14 cellular contexts compared by ENCODE assay signal in the genomic region with DNA sequence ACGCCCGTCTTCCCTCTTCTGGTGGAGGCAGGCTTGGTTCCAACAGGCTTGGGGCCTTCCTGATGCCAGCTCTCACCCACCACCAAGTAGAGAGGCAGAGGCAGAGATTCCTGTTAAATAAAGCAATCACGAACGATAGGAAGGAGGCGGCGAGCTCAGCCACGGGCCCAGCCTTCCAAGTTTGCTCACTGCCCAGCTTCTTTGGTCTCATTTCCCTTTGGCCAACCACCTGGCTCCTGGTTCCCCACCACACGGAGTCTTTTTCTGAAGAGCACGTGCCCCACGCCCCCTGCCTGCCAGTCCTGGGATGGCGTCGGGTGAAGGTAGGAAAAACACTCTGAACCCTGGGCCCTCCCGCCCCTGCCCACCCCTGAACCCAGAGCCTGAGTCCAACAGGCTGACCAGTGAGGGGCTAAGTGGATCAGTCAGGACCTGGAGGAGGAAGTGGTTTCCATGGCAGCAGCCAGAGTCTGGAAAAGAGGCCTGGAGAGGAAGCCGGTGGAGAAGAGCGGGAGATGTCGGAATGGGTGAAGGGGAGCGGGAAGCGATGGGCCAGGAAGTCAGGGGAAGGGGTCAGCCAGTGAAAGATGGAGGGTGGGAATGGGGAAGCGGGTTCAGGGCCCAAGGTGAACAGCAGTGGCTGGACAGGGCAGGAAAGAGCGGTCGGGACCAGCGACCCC.
A peak's percentile ranks its signal among the peaks of the same experiment; 100 is the strongest.
DNase-seq lines count a peak whose midpoint lies in the region; ATAC-seq and TF ChIP-seq lines count a peak whose summit lies in the region.
"Had no signal": no experiment of that assay in that cellular context is flagged by ENCODE, and none has a peak within 500 bp of the region (broad histone marks: within the 10 kb centered on the region; RNA-seq: fewer than 3 reads in every experiment).

No MANE protein-coding gene starts in this region.

- H3K27ac ChIP-seq in MM.1S (ENCODE audit: low read length), result no peak overlapping the region
- H3K27ac ChIP-seq in testis, result no peak overlapping the region
- H3K27ac ChIP-seq: RWPE1 had no signal

- no peak for TF ChIP-seq POLR2A in testis (IDR thresholded peaks at IDR 0.05)

- peak; percentile 20 to 29 for TF ChIP-seq CTCF in Caco-2 (IDR thresholded peaks at IDR 0.05; ENCODE audit: insufficient read depth in 1 of 2, low read depth in 1 of 2, low read length in 1 of 2, severe bottlenecking in 1 of 2, unreplicated experiment in 1 of 2)
- TF ChIP-seq CTCF in MM.1S (IDR thresholded peaks at IDR 0.05; ENCODE audit: low read length), result peak; percentile 9; the same call in 1 of the 2 replicates
- peak; percentile 71 for TF ChIP-seq CTCF in endothelial cell (IDR thresholded peaks at IDR 0.05; ENCODE audit: unreplicated experiment)
- TF ChIP-seq CTCF in testis (IDR thresholded peaks at IDR 0.05), result no peak

- no peaks in the 10 kb centered on the region for H3K79me2 ChIP-seq in MM.1S (ENCODE audit: low read length)

- H3K27me3 Mint-ChIP-seq in Caco-2 (ENCODE audit: insufficient read depth, unreplicated experiment) (peaks cover 8% of the 10 kb centered on the region), endothelial cell (ENCODE audit: unreplicated experiment) (peaks cover 10% of the 10 kb centered on the region)

- H2AFZ ChIP-seq in MM.1S (ENCODE audit: low read length), result no peak overlapping the region

- H3K9ac ChIP-seq in MM.1S (ENCODE audit: low read length), result no peak overlapping the region

- H3K9me3 Mint-ChIP-seq in Caco-2 (ENCODE audit: unreplicated experiment), result peaks cover 8% of the 10 kb centered on the region
- no peaks in the 10 kb centered on the region for H3K9me3 Mint-ChIP-seq in endothelial cell (ENCODE audit: unreplicated experiment)

- H3K9me2 ChIP-seq in MM.1S (replicated peaks; ENCODE audit: insufficient read depth, low read length), result no peaks in the 10 kb centered on the region

- H3K4me1 Mint-ChIP-seq in Caco-2 (ENCODE audit: low read depth, unreplicated experiment) (no peaks in the 10 kb centered on the region), endothelial cell (ENCODE audit: unreplicated experiment) (no peaks in the 10 kb centered on the region)
- H3K4me1 Mint-ChIP-seq: CD8-positive, alpha-beta memory T cell had no signal

- no peaks in the 10 kb centered on the region for H3K36me3 Mint-ChIP-seq in Caco-2 (ENCODE audit: insufficient read depth, unreplicated experiment)
- H3K36me3 Mint-ChIP-seq in endothelial cell (ENCODE audit: low read depth, unreplicated experiment), result no peaks in the 10 kb centered on the region
- H3K36me3 Mint-ChIP-seq: CD8-positive, alpha-beta memory T cell had no signal

- H3K4me1 ChIP-seq in Caco-2 (no peaks in the 10 kb centered on the region), MM.1S (ENCODE audit: low read length) (no peaks in the 10 kb centered on the region), testis (no peaks in the 10 kb centered on the region)

- BruUV-seq in Caco-2 (replicated peaks; lab: Mats Ljungman, UMichigan), result no TSS peak

- POLR2A ChIA-PET in Caco-2 (lab: Charles Lee), result no interaction called here

- no peaks in the 10 kb centered on the region for H3F3A ChIP-seq in MM.1S (ENCODE audit: insufficient read depth, low read length)

- H3K36me3 ChIP-seq in Caco-2 (ENCODE audit: control insufficient read depth, insufficient read depth, low read length), result no peaks in the 10 kb centered on the region
- no peaks in the 10 kb centered on the region for H3K36me3 ChIP-seq in MM.1S (replicated peaks; ENCODE audit: insufficient read depth, low read length)
- no peaks in the 10 kb centered on the region for H3K36me3 ChIP-seq in testis (ENCODE audit: low read depth, missing control alignments)

- H3K4me2 ChIP-seq in MM.1S (ENCODE audit: low read depth, low read length), result no peak overlapping the region

- DNase-seq in 8988T (peak; percentile 48), Caco-2 (no peak), MM.1S (no peak), endothelial cell (ENCODE audit: low spot score) (peak; percentile 61), retina (no peak), hepatic stellate cell (ENCODE audit: low spot score) (no peak), testis (no peak)
- DNase-seq: CD8-positive, alpha-beta memory T cell; dermis blood vessel endothelial cell; kidney glomerular epithelial cell; NCI-H2029 treated with DMSO at 0.1 percent for 48 hours; T1000 had no signal

- H3K9me3 ChIP-seq in Caco-2 (no peaks in the 10 kb centered on the region), MM.1S (replicated peaks; ENCODE audit: insufficient read depth, low read length) (no peaks in the 10 kb centered on the region), testis (no peaks in the 10 kb centered on the region)

- no peaks in the 10 kb centered on the region for H4K20me1 ChIP-seq in MM.1S (ENCODE audit: insufficient read depth, low read length)

- H3K4me3 ChIP-seq in Caco-2 (ENCODE audit: low read depth, low read length) (no peak overlapping the region), MM.1S (ENCODE audit: low read length) (no peak overlapping the region), testis (no peak overlapping the region)

- no peak overlapping the region for H3K4me3 Mint-ChIP-seq in Caco-2 (ENCODE audit: unreplicated experiment)
- no peak overlapping the region for H3K4me3 Mint-ChIP-seq in endothelial cell (ENCODE audit: unreplicated experiment)
- H3K4me3 Mint-ChIP-seq: CD8-positive, alpha-beta memory T cell had no signal

- intact Hi-C loops in Caco-2 (cut with micrococcal nuclease; ENCODE audit: unreplicated experiment), result no loop called here
- intact Hi-C loops in testis (cut with DNase I; ENCODE audit: low total_unique reads), result no loop called here

- CTCF ChIA-PET in Caco-2 (lab: Charles Lee), result no interaction called here

- H3K27ac Mint-ChIP-seq in Caco-2 (ENCODE audit: unreplicated experiment), result no peak overlapping the region
- no peak overlapping the region for H3K27ac Mint-ChIP-seq in endothelial cell (ENCODE audit: unreplicated experiment)
- H3K27ac Mint-ChIP-seq: CD8-positive, alpha-beta memory T cell had no signal

- no peak for ATAC-seq in HG03521 (IDR thresholded peaks at IDR 0.05; ENCODE audit: unreplicated experiment)

- WGBS in testis, 2 donors, result 88 to 92% methylated on average over 22 of the region's 22 CpGs

- H3K27me3 ChIP-seq in Caco-2 (replicated peaks; ENCODE audit: control insufficient read depth, insufficient read depth, low read length), result no peaks in the 10 kb centered on the region
- peaks cover 96% of the 10 kb centered on the region for H3K27me3 ChIP-seq in MM.1S (replicated peaks; ENCODE audit: insufficient read depth, low read length)
- no peaks in the 10 kb centered on the region for H3K27me3 ChIP-seq in testis

Comparison
In these comparisons a context has a peak if more than half of its experiments do, and no peak if none do; other contexts are left out.
1. DNase-seq: peak in 8988T (single experiment) and endothelial cell (single experiment); none in Caco-2 (0 of 2), MM.1S (single experiment), retina (single experiment), hepatic stellate cell (single experiment) and testis (single experiment).
2. CTCF ChIP-seq: peak in Caco-2 (2 of 2), MM.1S (single experiment) and endothelial cell (single experiment); none in testis (0 of 3).